Comparison of ENCODE assay signal across 8 cellular contexts in genomic region chr17:17151962-17152361, GRCh38. TPM values are rescaled to one million over a fixed set of nuclear protein-coding genes. Genes with fewer than 3 reads are reported as not detected.
DNase-seq lines count a peak whose midpoint lies in the region; ATAC-seq, FAIRE-seq and TF ChIP-seq lines count a peak whose summit lies in the region.

No MANE protein-coding gene starts in this region.

- POLR2A ChIA-PET in T-cell (lab: Charles Lee), result no interaction called here

- H3K36me3 Mint-ChIP-seq in T-cell (peaks cover 51% of the 10 kb centered on the region), nephron progenitor cell (ENCODE audit: low read depth) (peaks cover 53% of the 10 kb centered on the region), H9 (ENCODE audit: insufficient read depth in 1 of 3, low read depth in 3 of 3) (peaks cover 31 to 69% (median 64%) of the 10 kb centered on the region in 3 experiments)

- H3K4me3 ChIP-seq in esophagus (ENCODE audit: low read depth in 1 of 2, low read length in 2 of 2), result no peak overlapping the region
- no peak overlapping the region for H3K4me3 ChIP-seq in small intestine (ENCODE audit: low read depth in 1 of 2, low read length in 2 of 2)

- H3K36me3 ChIP-seq in esophagus (ENCODE audit: control insufficient read depth in 2 of 2, insufficient read depth in 2 of 2, low read length in 1 of 2) (peaks cover 11 to 44% of the 10 kb centered on the region in 2 donors), small intestine (ENCODE audit: control insufficient read depth in 2 of 2, insufficient read depth in 2 of 2, low read length in 2 of 2) (peaks cover 10 to 28% of the 10 kb centered on the region in 2 donors)

- no peak overlapping the region for H3K18ac ChIP-seq in H9 (ENCODE audit: insufficient read length, low read depth, low read length)

- no peaks in the 10 kb centered on the region for H3K9me3 Mint-ChIP-seq in T-cell
- no peaks in the 10 kb centered on the region for H3K9me3 Mint-ChIP-seq in nephron progenitor cell
- H3K9me3 Mint-ChIP-seq in H9, result no peaks in the 10 kb centered on the region

- WGBS in esophagus, 2 donors, result 20% methylated on average over 6 to 8 of the region's 8 CpGs
- WGBS in H9 (ENCODE audit: extremely low coverage, insufficient read length, low lambda C conversion rate), result no CpG with 5 or more reads among the region's 8 CpGs
- 65 to 83% (median 77%) methylated on average over 8 of the region's 8 CpGs for WGBS in small intestine, 3 donors

- TF ChIP-seq CTCF in nephron progenitor cell (IDR thresholded peaks at IDR 0.05), result no peak
- no peak for TF ChIP-seq CTCF in H9 (conservative IDR thresholded peaks at IDR 0.05)

- no peak overlapping the region for H2BK120ac ChIP-seq in H9 (ENCODE audit: low read depth, low read length, poor library complexity, severe bottlenecking)

- H4K20me1 ChIP-seq in H9 (ENCODE audit: control insufficient read depth, insufficient read depth, insufficient read length), result no peaks in the 10 kb centered on the region

- H3K27me3 ChIP-seq in esophagus (ENCODE audit: control insufficient read depth in 1 of 2, insufficient read depth in 2 of 2, low read length in 2 of 2), result no peaks in the 10 kb centered on the region
- H3K27me3 ChIP-seq in H9 (ENCODE audit: insufficient read depth, low read length), result no peaks in the 10 kb centered on the region
- no peaks in the 10 kb centered on the region for H3K27me3 ChIP-seq in small intestine (ENCODE audit: control insufficient read depth in 2 of 2, insufficient read depth in 2 of 2, low read length in 2 of 2)

- H2AK5ac ChIP-seq in H9 (ENCODE audit: insufficient read length, low read length), result no peak overlapping the region

- H3K9me3 ChIP-seq in esophagus (ENCODE audit: control insufficient read depth in 2 of 2, insufficient read depth in 1 of 2, low read depth in 1 of 2, low read length in 1 of 2), result no peaks in the 10 kb centered on the region
- no peaks in the 10 kb centered on the region for H3K9me3 ChIP-seq in H9 (ENCODE audit: control insufficient read depth, low read depth, low read length)
- no peaks in the 10 kb centered on the region for H3K9me3 ChIP-seq in small intestine (ENCODE audit: control insufficient read depth, low read depth)

- no peak overlapping the region for H3K4me2 ChIP-seq in H9 (ENCODE audit: insufficient read depth, insufficient read length, low read length)

- CTCF ChIA-PET in T-cell (lab: Charles Lee), result no interaction called here

- H2BK5ac ChIP-seq in H9 (ENCODE audit: insufficient read length, low read length), result no peak overlapping the region

- peak overlapping the region; percentile 80 to 91 for H3K27ac Mint-ChIP-seq in T-cell
- peak overlapping the region; percentile 22 for H3K27ac Mint-ChIP-seq in nephron progenitor cell
- 0 out of 7 replicates have a peak overlapping the region, but pooled peaks of 1 of the 3 experiments have one; percentile 70 for H3K27ac Mint-ChIP-seq in H9

- H2AFZ ChIP-seq in H9 (ENCODE audit: low read length), result no peak overlapping the region

- no peak overlapping the region for H3T11ph ChIP-seq in H9 (ENCODE audit: low read length)

- H4K91ac ChIP-seq in H9 (ENCODE audit: insufficient read length, low read depth, low read length), result no peak overlapping the region

- H3K9ac ChIP-seq in H9 (ENCODE audit: extremely low read depth, insufficient read length, low read length), result no peak overlapping the region

- no peak overlapping the region for H3K23ac ChIP-seq in H9 (ENCODE audit: insufficient read length, low read depth, low read length)

- H3K4me1 Mint-ChIP-seq in T-cell (peaks cover 41 to 57% (median 42%) of the 10 kb centered on the region in 3 donors), nephron progenitor cell (no peaks in the 10 kb centered on the region), H9 (no peaks in the 10 kb centered on the region)

- no peak overlapping the region for H3K56ac ChIP-seq in H9 (ENCODE audit: insufficient read length, low read depth, low read length)

- H4K5ac ChIP-seq in H9 (ENCODE audit: insufficient read length, low read depth, low read length), result no peak overlapping the region

- H2BK20ac ChIP-seq in H9 (ENCODE audit: low read depth, low read length, poor library complexity, severe bottlenecking), result no peak overlapping the region

- FAIRE-seq in small intestine (lab: Jason Lieb, UNC), result no peak

- peak overlapping the region in 1 of 3 donors; percentile 41 for H3K4me3 Mint-ChIP-seq in T-cell
- no peak overlapping the region for H3K4me3 Mint-ChIP-seq in nephron progenitor cell
- H3K4me3 Mint-ChIP-seq in H9, result no peak overlapping the region

- DNase-seq in GM03348 (ENCODE audit: low spot score) (peak; percentile 94), T-cell (no peak), nephron progenitor cell (no peak), H9 (no peak), small intestine (no peak), NCI-H187 treated with DMSO at 0.1 percent for 48 hours (lab: John Stamatoyannopoulos, UW) (no peak)

- H3K4me1 ChIP-seq in esophagus (ENCODE audit: control insufficient read depth in 2 of 2, insufficient read depth in 2 of 2, low read length in 1 of 2) (peaks cover 16 to 36% of the 10 kb centered on the region in 2 donors), H9 (ENCODE audit: insufficient read depth, low read length) (no peaks in the 10 kb centered on the region), small intestine (ENCODE audit: control insufficient read depth in 2 of 2, insufficient read depth in 1 of 2, low read depth in 1 of 2, low read length in 1 of 2) (no peaks in the 10 kb centered on the region)

- ATAC-seq in T-cell (replicated peaks in 1 of 4) (peak in 1 of 4 experiments; percentile 52), GM21447 (IDR thresholded peaks at IDR 0.05; ENCODE audit: unreplicated experiment) (no peak)

- no peaks in the 10 kb centered on the region for H3K23me2 ChIP-seq in H9 (ENCODE audit: insufficient read length, low read depth, low read length, poor library complexity, severe bottlenecking)

- no peaks in the 10 kb centered on the region for H3K79me2 ChIP-seq in H9 (ENCODE audit: insufficient read depth, low read length)

- H3K14ac ChIP-seq in H9 (ENCODE audit: insufficient read depth, low read length), result no peak overlapping the region

- H4K8ac ChIP-seq in H9 (replicated peaks; ENCODE audit: insufficient read length, low read depth, low read length), result no peak overlapping the region

- no peak overlapping the region for H2BK15ac ChIP-seq in H9 (ENCODE audit: low read depth, low read length)

- no peaks in the 10 kb centered on the region for H3K27me3 Mint-ChIP-seq in T-cell
- no peaks in the 10 kb centered on the region for H3K27me3 Mint-ChIP-seq in nephron progenitor cell (ENCODE audit: low read depth, poor library complexity)
- no peaks in the 10 kb centered on the region for H3K27me3 Mint-ChIP-seq in H9 (ENCODE audit: low read depth)

- no peak overlapping the region for H2BK12ac ChIP-seq in H9 (ENCODE audit: insufficient read length, low read depth, low read length)

- H3K27ac ChIP-seq in esophagus (ENCODE audit: low read depth in 2 of 2, low read length in 1 of 2), result peak overlapping the region; percentile 61 to 66
- no peak overlapping the region for H3K27ac ChIP-seq in H9 (ENCODE audit: insufficient read length, low read depth, low read length)
- H3K27ac ChIP-seq in small intestine (ENCODE audit: low read depth in 1 of 2, low read length in 1 of 2), result peak overlapping the region in 1 of 2 donors; percentile 8

- no peaks in the 10 kb centered on the region for H3K79me1 ChIP-seq in H9 (ENCODE audit: insufficient read depth, low read depth, low read length, poor library complexity, severe bottlenecking)

- no peak overlapping the region for H3K4ac ChIP-seq in H9 (ENCODE audit: low read depth, low read length)

RNA-seq across cellular contexts. Expression of gene PLD6, which starts 54.2 kb away (rescaled TPM):
- total RNA-seq in T-cell, result 10 to 100 TPM in 4 of 5 donors, 1 to 10 TPM in 1; 7.3 to 18.3 (median 11.1) TPM
- polyA plus RNA-seq in esophagus, result 1 to 10 TPM; 1.2 TPM
- 0.09 TPM in 1 of 2 replicates, not detected in the other for total RNA-seq in H9 (2021)
- polyA plus RNA-seq in small intestine, result 1 to 10 TPM; 1.4 to 1.8 (median 1.5) TPM
